In the genomic region with DNA sequence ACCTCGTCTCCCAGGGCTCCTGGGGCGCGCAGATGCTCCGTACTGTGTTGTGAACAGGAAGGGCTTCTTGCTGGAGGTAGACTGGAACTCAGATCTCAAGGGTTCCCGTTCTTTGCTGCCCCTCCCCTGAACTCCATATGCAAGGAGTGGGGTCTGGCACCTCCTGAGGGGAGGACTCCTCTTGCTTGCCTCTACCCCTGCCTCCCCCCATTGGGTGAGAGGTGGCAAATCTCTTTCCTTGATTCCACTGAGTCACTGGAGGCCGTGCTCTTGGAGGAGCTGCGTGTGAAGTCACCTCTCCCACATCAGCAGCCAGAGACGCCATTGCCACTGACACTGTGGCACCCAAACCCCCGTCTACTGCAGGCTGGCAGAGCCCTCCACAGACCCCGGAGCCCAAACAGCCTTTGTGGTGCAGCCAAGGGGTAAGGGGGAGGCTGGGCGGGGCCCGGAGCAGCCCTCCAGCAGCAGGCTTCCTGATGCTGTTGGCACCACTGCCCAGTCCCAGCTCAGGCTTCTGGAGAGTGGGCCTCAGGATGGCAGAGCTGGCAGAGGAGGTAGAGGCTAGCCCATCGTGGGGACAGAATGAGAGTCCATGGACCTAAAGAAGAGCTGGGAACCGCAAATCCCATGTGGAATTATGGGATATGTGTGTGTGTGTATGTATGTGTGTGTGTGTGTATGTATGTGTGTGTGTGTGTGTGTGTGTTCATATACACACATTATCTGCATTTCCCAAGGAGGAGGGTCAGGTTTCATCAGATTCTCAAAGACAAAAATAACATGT, we compare ENCODE assay signal across 16 cellular contexts.
DNase-seq lines count a peak whose midpoint lies in the region; ATAC-seq and TF ChIP-seq lines count a peak whose summit lies in the region.
"Had no signal": no experiment of that assay in that cellular context is flagged by ENCODE, and none has a peak within 500 bp of the region (broad histone marks: within the 10 kb centered on the region; RNA-seq: fewer than 3 reads in every experiment).

No MANE protein-coding gene starts in this region.

- H3K27ac Mint-ChIP-seq in immature natural killer cell: no peak overlapping the region
- peak overlapping the region in 4 of 9 donors; percentile 49 to 61 (median 58) for H3K27ac Mint-ChIP-seq in naive thymus-derived CD4-positive, alpha-beta T cell

- H3K9me3 ChIP-seq in right atrium auricular region: no peaks in the 10 kb centered on the region
- H3K9me3 ChIP-seq in Peyer's patch: no peaks in the 10 kb centered on the region
- no peaks in the 10 kb centered on the region for H3K9me3 ChIP-seq in upper lobe of left lung
- no peaks in the 10 kb centered on the region for H3K9me3 ChIP-seq in naive thymus-derived CD4-positive, alpha-beta T cell (ENCODE audit: control insufficient read depth in 2 of 3, low read length in 3 of 3)
- H3K9me3 ChIP-seq: Caco-2, psoas muscle had no signal

- no peak overlapping the region for H3K27ac ChIP-seq in right atrium auricular region
- peak overlapping the region; percentile 72 to 88 (median 79) for H3K27ac ChIP-seq in Peyer's patch
- peak overlapping the region in 3 of 4 donors; percentile 31 to 65 (median 63) for H3K27ac ChIP-seq in upper lobe of left lung
- H3K27ac ChIP-seq in naive thymus-derived CD4-positive, alpha-beta T cell (ENCODE audit: low read depth, low read length): no peak overlapping the region
- H3K27ac ChIP-seq: psoas muscle had no signal

- peaks cover 0 to 15% of the 10 kb centered on the region in 2 donors for H3K4me1 Mint-ChIP-seq in immature natural killer cell
- peaks cover 47 to 67% (median 58%) of the 10 kb centered on the region in 7 donors for H3K4me1 Mint-ChIP-seq in naive thymus-derived CD4-positive, alpha-beta T cell

- TF ChIP-seq EP300 in upper lobe of left lung (IDR thresholded peaks at IDR 0.05): no peak

- intact Hi-C loops in left cardiac atrium (cut with DNase I): loop anchor here in 1 of 2 donors (5.0 kb wide), 2 partner anchors 103 to 188 kb away; a partner anchor contains a TSS
- intact Hi-C loops in naive thymus-derived CD4-positive, alpha-beta T cell (cut with micrococcal nuclease): no loop called here

- H3K27me3 ChIP-seq in right atrium auricular region (no peaks in the 10 kb centered on the region), Peyer's patch (no peaks in the 10 kb centered on the region), upper lobe of left lung (no peaks in the 10 kb centered on the region)
- no peaks in the 10 kb centered on the region for H3K27me3 ChIP-seq in naive thymus-derived CD4-positive, alpha-beta T cell (ENCODE audit: control insufficient read depth in 2 of 2, insufficient read depth in 2 of 2, low read length in 2 of 2)

- no peaks in the 10 kb centered on the region for H3K36me3 Mint-ChIP-seq in immature natural killer cell
- H3K36me3 Mint-ChIP-seq in naive thymus-derived CD4-positive, alpha-beta T cell: peaks cover 0 to 2% (median 0%) of the 10 kb centered on the region in 5 donors

- POLR2A ChIA-PET in naive thymus-derived CD4-positive, alpha-beta T cell (lab: Charles Lee): interaction anchor here (0.6 to 8.2 kb wide), 6 partner anchors 10 to 187 kb away, joined by 3 to 68 read pairs (median 6); a partner anchor contains a TSS

- no peaks in the 10 kb centered on the region for H3K4me1 ChIP-seq in right atrium auricular region
- H3K4me1 ChIP-seq in Peyer's patch: peaks cover 0 to 47% (median 34%) of the 10 kb centered on the region in 4 donors
- peaks cover 6 to 35% (median 22%) of the 10 kb centered on the region in 4 donors for H3K4me1 ChIP-seq in upper lobe of left lung
- peaks cover 60 to 80% of the 10 kb centered on the region in 2 donors for H3K4me1 ChIP-seq in naive thymus-derived CD4-positive, alpha-beta T cell (ENCODE audit: control insufficient read depth in 2 of 2, insufficient read depth in 2 of 2, low read length in 2 of 2)
- H3K4me1 ChIP-seq: Caco-2, psoas muscle had no signal

- H3K27me3 Mint-ChIP-seq in immature natural killer cell (ENCODE audit: low read depth in 3 of 3): peaks cover 17 to 20% (median 19%) of the 10 kb centered on the region in 3 donors
- H3K27me3 Mint-ChIP-seq in naive thymus-derived CD4-positive, alpha-beta T cell: no peaks in the 10 kb centered on the region

- TF ChIP-seq CTCF in right atrium auricular region (IDR thresholded peaks at IDR 0.05): no peak
- no peak for TF ChIP-seq CTCF in Peyer's patch (IDR thresholded peaks at IDR 0.05)
- TF ChIP-seq CTCF in upper lobe of left lung (IDR thresholded peaks at IDR 0.05): no peak
- TF ChIP-seq CTCF in GM20000 (IDR thresholded peaks at IDR 0.05; ENCODE audit: extremely low read depth, missing control alignments): no peak

- DNase-seq in left cardiac atrium (peak; percentile 7), right atrium auricular region (ENCODE audit: low spot score) (no peak), Peyer's patch (no peak), immature natural killer cell (peak in 1 of 3 donors; percentile 43), upper lobe of left lung (no peak), GM20000 (ENCODE audit: low spot score) (no peak)
- DNase-seq in naive thymus-derived CD4-positive, alpha-beta T cell: no peak
- DNase-seq: ACHN; activated CD4-positive, alpha-beta T cell treated with anti-CD3 and anti-CD28 coated beads for 4 hours; Caco-2; cerebellar nuclear complex; HCEC 1CT; NCI-H2081 treated with DMSO at 0.1 percent for 48 hours; NCI-H69 had no signal

- H3K4me3 ChIP-seq in right atrium auricular region: no peak overlapping the region
- H3K4me3 ChIP-seq in Peyer's patch: no peak overlapping the region
- H3K4me3 ChIP-seq in upper lobe of left lung: no peak overlapping the region
- no peak overlapping the region for H3K4me3 ChIP-seq in naive thymus-derived CD4-positive, alpha-beta T cell (ENCODE audit: low read length)
- H3K4me3 ChIP-seq: psoas muscle had no signal

- WGBS in upper lobe of left lung, 2 donors: 69 to 77% methylated on average over 6 to 14 of the region's 14 CpGs

- CTCF ChIA-PET in naive thymus-derived CD4-positive, alpha-beta T cell (lab: Charles Lee): interaction anchor here (1.3 to 7.8 kb wide), 5 partner anchors 11 to 187 kb away, joined by 3 to 135 read pairs (median 6); a partner anchor contains a TSS

- TF ChIP-seq POLR2A in Peyer's patch (IDR thresholded peaks at IDR 0.05): no peak
- TF ChIP-seq POLR2A in upper lobe of left lung (IDR thresholded peaks at IDR 0.05): no peak
- TF ChIP-seq POLR2A in GM18505 (IDR thresholded peaks at IDR 0.05; ENCODE audit: borderline replicate concordance, extremely low read depth, insufficient read depth, insufficient read length): no peak

- H3K4me3 Mint-ChIP-seq in immature natural killer cell: peak overlapping the region; percentile 38 to 77 (median 54)
- H3K4me3 Mint-ChIP-seq in naive thymus-derived CD4-positive, alpha-beta T cell: peak overlapping the region in 2 of 10 donors; percentile 19 to 37

- no peaks in the 10 kb centered on the region for H3K9me3 Mint-ChIP-seq in immature natural killer cell
- peaks cover 0 to 4% (median 0%) of the 10 kb centered on the region in 11 donors for H3K9me3 Mint-ChIP-seq in naive thymus-derived CD4-positive, alpha-beta T cell

- ATAC-seq in left cardiac atrium (no peak), upper lobe of left lung (ENCODE audit: low FRiP score in 2 of 2) (no peak), GM18505 (IDR thresholded peaks at IDR 0.05; ENCODE audit: unreplicated experiment) (no peak)
- no peak for ATAC-seq in naive thymus-derived CD4-positive, alpha-beta T cell

- no peaks in the 10 kb centered on the region for H3K36me3 ChIP-seq in right atrium auricular region
- no peaks in the 10 kb centered on the region for H3K36me3 ChIP-seq in Peyer's patch
- no peaks in the 10 kb centered on the region for H3K36me3 ChIP-seq in upper lobe of left lung
- H3K36me3 ChIP-seq in naive thymus-derived CD4-positive, alpha-beta T cell (ENCODE audit: control insufficient read depth in 2 of 3, insufficient read depth in 3 of 3, low read length in 3 of 3): no peaks in the 10 kb centered on the region

Comparison
In these comparisons a context has a peak if more than half of its experiments do, and no peak if none do; other contexts are left out.
1. H3K27ac ChIP-seq: peak in Peyer's patch (4 of 4) and upper lobe of left lung (3 of 4); none in right atrium auricular region (0 of 2) and naive thymus-derived CD4-positive, alpha-beta T cell (single experiment).